Comparison of ENCODE assay signal across 23 cellular contexts in the genomic region with DNA sequence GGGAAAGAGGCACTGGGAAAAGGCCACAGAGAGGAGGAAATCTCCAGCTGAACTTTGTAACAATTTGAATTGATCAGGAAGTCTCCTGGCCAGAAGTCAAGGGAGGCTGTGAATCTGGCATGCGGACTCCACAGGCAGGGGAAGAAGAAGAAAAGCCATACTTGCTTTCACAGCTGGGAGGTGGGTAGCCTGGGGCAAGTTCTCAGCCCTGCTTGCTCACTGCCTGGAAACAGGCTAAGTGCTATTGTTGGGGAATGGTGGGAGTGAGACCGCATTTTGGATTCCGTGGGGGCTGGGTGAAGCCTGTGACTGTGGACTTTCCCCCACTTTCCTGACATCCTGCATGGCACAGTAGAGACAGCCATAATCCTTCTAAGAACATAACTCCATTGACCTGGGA.
"Had no signal": no experiment of that assay in that cellular context is flagged by ENCODE, and none has a peak within 500 bp of the region (broad histone marks: within the 10 kb centered on the region; RNA-seq: fewer than 3 reads in every experiment).

No MANE protein-coding gene starts in this region.

- ATAC-seq: HepG2, Panc1, PC-3, Right ventricle myocardium inferior, SK-N-SH treated with all-trans-retinoic acid at 6 μM for 48 hours had no signal

- H3K4me3 ChIP-seq: MG63, SJCRH30 had no signal

- H3K4me1 ChIP-seq: SJCRH30 had no signal

- H3K27me3 ChIP-seq: MG63, SJCRH30 had no signal

- H3K27ac ChIP-seq: SJCRH30 had no signal

- H3K36me3 ChIP-seq: MG63, SJCRH30 had no signal

- DNase-seq: Karpas-422, KG1, MG63, NCI-H1092, NCI-H1105 treated with DMSO at 0.1 percent for 48 hours, NCI-H1417 treated with DMSO at 0.1 percent for 48 hours, NCI-H146, NCI-H1694 treated with DMSO at 0.1 percent for 48 hours, NCI-H1930, NCI-H2081, NCI-H2107, NCI-H446, NCI-H510A, NCI-H524 treated with DMSO at 0.1 percent for 48 hours, NCI-H69, NCI-H774, SHP77 treated with DMSO at 0.1 percent for 48 hours had no signal
